In the genomic region with DNA sequence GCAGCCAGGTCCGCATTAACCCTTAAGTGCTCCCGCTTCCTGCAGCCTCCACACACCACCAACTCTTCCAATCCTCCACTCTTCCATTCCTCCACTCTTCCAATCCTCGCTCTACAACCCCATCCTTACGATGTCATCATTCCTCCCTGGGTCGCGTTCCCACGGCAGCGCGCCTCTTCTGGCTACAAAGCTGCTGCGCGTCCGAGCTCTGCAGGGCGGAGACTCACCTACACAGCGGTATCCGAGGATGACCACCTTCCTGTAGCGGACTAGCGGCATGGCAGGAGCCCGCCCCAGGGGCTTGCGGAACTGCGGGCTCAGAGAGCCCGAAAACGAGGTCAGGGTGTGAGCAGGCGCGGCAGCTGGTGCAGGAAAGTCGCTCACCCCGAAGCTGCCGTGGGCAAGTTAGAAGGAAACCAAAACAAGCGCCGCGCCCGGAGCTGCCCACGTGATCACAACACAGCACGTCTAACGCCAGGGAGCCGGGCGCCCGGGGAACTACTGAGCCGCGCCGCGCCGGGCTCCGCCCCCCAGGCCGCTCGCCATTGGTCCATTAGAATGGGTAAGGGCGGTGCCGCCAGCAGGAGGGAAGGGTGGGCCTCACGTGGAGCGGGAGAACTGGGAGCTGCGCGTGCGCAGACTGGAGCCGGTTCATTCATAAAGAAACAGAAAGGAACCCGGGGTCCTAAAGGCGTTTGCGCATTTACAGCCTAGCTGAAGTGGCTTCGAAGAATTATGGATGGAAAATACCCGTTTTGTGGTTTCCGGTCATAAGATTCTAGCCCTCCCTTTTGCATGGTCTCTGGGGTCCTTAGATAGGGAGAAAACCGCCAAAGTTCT, we compare ENCODE assay signal across 8 cellular contexts. TPM values are rescaled to one million over a fixed set of nuclear protein-coding genes. Genes with fewer than 3 reads are reported as not detected.
DNase-seq lines count a peak whose midpoint lies in the region; ATAC-seq, FAIRE-seq and TF ChIP-seq lines count a peak whose summit lies in the region.

A gene with protein sequence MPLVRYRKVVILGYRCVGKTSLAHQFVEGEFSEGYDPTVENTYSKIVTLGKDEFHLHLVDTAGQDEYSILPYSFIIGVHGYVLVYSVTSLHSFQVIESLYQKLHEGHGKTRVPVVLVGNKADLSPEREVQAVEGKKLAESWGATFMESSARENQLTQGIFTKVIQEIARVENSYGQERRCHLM (minus strand): TSS at position 473 of the 840 bp plus-strand sequence. CDS start 194 bp downstream, at position 279.

- H3K27ac ChIP-seq in coronary artery: peak within 1 kb of the TSS; percentile 36 to 63
- peak within 1 kb of the TSS; percentile 54 for H3K27ac ChIP-seq in HepG2 (ENCODE audit: extremely low read length, insufficient read depth, low read length)

- H3K9ac ChIP-seq in HepG2 (ENCODE audit: insufficient read depth, low read depth, low read length): peak within 1 kb of the TSS; percentile 61

- ATAC-seq in GM19351 (IDR thresholded peaks at IDR 0.05; ENCODE audit: unreplicated experiment) (peak; percentile 99), HG03520 (IDR thresholded peaks at IDR 0.05; ENCODE audit: unreplicated experiment) (peak; percentile 96), HepG2 (peak; percentile 99)

- no peaks in the 10 kb centered on the region for H3K27me3 ChIP-seq in HepG2 (ENCODE audit: control insufficient read depth in 1 of 2, insufficient read depth in 2 of 2, low read length in 2 of 2)

- in situ Hi-C loops in HepG2 (cut with HindIII; ENCODE audit: extremely low pct_ligation_motif_present, low pct_unique_long_range_greater_than_20kb): loop anchor here (5.0 kb wide), 1 partner anchor 53 kb away; no protein-coding TSS in a partner anchor

- POLR2A ChIA-PET in HepG2 (lab: Yijun Ruan, JAX): interaction anchor here (0.9 to 2.0 kb wide), 15 partner anchors 8 to 204 kb away, joined by 3 to 25 read pairs (median 5); a partner anchor contains a TSS

- peaks cover 24% of the 10 kb centered on the region for H3K4me1 ChIP-seq in HepG2 (ENCODE audit: insufficient read depth, low read length)

- peaks cover 0 to 1% (median 0%) of the 10 kb centered on the region in 7 donors for H3K9me3 Mint-ChIP-seq in CD14-positive monocyte

- WGBS in HepG2 (ENCODE audit: low lambda C conversion rate): 2% methylated on average over 34 of the region's 60 CpGs

- H3K36me3 ChIP-seq in HepG2 (replicated peaks in 1 of 2; ENCODE audit: control insufficient read depth in 1 of 2, insufficient read depth in 2 of 2, low read length in 2 of 2): no peaks in the 10 kb centered on the region

- DNase-seq in CD14-positive monocyte (ENCODE audit: low spot score) (peak; percentile 98), NCI-H526 (lab: John Stamatoyannopoulos, UW) (peak; percentile 92 to 98), coronary artery (ENCODE audit: low spot score) (peak; percentile 99), HepG2 (ENCODE audit: low spot score) (peak; percentile 94)
- DNase-seq in activated CD4-positive, alpha-beta T cell treated with anti-CD3 and anti-CD28 coated beads for 48 hours: peak; percentile 100
- peak; percentile 99 for DNase-seq in stimulated activated CD4-positive, alpha-beta T cell treated with anti-CD3 and anti-CD28 coated beads, Interleukin-4, amount 100 ng/mL, for 1 hour

- peak within 1 kb of the TSS; percentile 82 for H3K4me3 ChIP-seq in coronary artery
- H3K4me3 ChIP-seq in HepG2 (replicated peaks in 1 of 3; ENCODE audit: insufficient read depth in 1 of 3, low read depth in 2 of 3, low read length in 3 of 3): peak within 1 kb of the TSS; percentile 73 to 85 (median 80)

- H4K20me1 ChIP-seq in HepG2 (ENCODE audit: insufficient read depth, low read length): no peaks in the 10 kb centered on the region

- TF ChIP-seq RAD21 in HepG2 (CRISPR knock-in tag; IDR thresholded peaks at IDR 0.05): 0 out of 2 replicates have a peak, but pooled peaks have one; percentile 11

- H3K4me2 ChIP-seq in HepG2 (ENCODE audit: low read depth, low read length): peak within 1 kb of the TSS; percentile 95

- intact Hi-C loops in CD14-positive monocyte (cut with micrococcal nuclease): loop anchor here in 1 of 2 donors (1.0 to 10.0 kb wide), 2 partner anchors 42 to 275 kb away; a partner anchor contains a TSS
- intact Hi-C loops in HepG2 (cut with micrococcal nuclease; ENCODE audit: unreplicated experiment): no loop called here

- H3K9me3 ChIP-seq in HepG2 (ENCODE audit: low read length): no peaks in the 10 kb centered on the region

- H3K36me3 Mint-ChIP-seq in CD14-positive monocyte: no peaks in the 10 kb centered on the region

- no TSS peak for BruUV-seq in HepG2 (replicated peaks; lab: Mats Ljungman, UMichigan)

- peaks cover 1 to 9% (median 5%) of the 10 kb centered on the region in 3 donors for H3K27me3 Mint-ChIP-seq in CD14-positive monocyte (ENCODE audit: low read depth in 3 of 3)

- peak within 1 kb of the TSS; percentile 77 to 94 (median 91) for H3K27ac Mint-ChIP-seq in CD14-positive monocyte

- peak within 1 kb of the TSS; percentile 51 for H2AFZ ChIP-seq in HepG2 (ENCODE audit: low read length)

- H3K4me3 Mint-ChIP-seq in CD14-positive monocyte: peak within 1 kb of the TSS; percentile 97 to 98

- TF ChIP-seq EP300 in HepG2 (IDR thresholded peaks at IDR 0.05; ENCODE audit: low read depth in 2 of 2, low read length in 2 of 2) (no peak), HepG2 (CRISPR knock-in tag; IDR thresholded peaks at IDR 0.05; ENCODE audit: borderline replicate concordance) (no peak)

- TF ChIP-seq CTCF in CD14-positive monocyte (IDR thresholded peaks at IDR 0.05) (peak; percentile 13), coronary artery (IDR thresholded peaks at IDR 0.05) (no peak), HepG2 (CRISPR knock-in tag; IDR thresholded peaks at IDR 0.05) (peak; percentile 56)

- CTCF ChIA-PET in HepG2 (lab: Yijun Ruan, JAX; ENCODE audit: low intra/inter-chr PET ratio, low total read pairs): no interaction called here

- H3K4me1 Mint-ChIP-seq in CD14-positive monocyte: peaks cover 15% of the 10 kb centered on the region

- peak; percentile 83 for FAIRE-seq in HepG2 (lab: Jason Lieb, UNC)

- TF ChIP-seq POLR2A in HepG2 (IDR thresholded peaks at IDR 0.05; ENCODE audit: insufficient read depth in 1 of 2, low read depth in 2 of 2, low read length in 2 of 2): peak in 1 of 2 experiments; percentile 50; a peak in 2 of 4 replicates

- H3K79me2 ChIP-seq in HepG2 (ENCODE audit: insufficient read depth, low read length): no peaks in the 10 kb centered on the region

TF ChIP-seq in HepG2, 621 proteins besides CTCF, POLR2A, EP300 and RAD21 (continues in another document):
- TF ChIP-seq, protein P1, sequence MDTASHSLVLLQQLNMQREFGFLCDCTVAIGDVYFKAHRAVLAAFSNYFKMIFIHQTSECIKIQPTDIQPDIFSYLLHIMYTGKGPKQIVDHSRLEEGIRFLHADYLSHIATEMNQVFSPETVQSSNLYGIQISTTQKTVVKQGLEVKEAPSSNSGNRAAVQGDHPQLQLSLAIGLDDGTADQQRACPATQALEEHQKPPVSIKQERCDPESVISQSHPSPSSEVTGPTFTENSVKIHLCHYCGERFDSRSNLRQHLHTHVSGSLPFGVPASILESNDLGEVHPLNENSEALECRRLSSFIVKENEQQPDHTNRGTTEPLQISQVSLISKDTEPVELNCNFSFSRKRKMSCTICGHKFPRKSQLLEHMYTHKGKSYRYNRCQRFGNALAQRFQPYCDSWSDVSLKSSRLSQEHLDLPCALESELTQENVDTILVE (CRISPR knock-in tag; IDR thresholded peaks at IDR 0.05): no peak
- TF ChIP-seq TBX2 (CRISPR knock-in tag; IDR thresholded peaks at IDR 0.05; ENCODE audit: borderline replicate concordance) (peak; percentile 69; the same call in 1 of the 2 replicates), NFYC (CRISPR knock-in tag; IDR thresholded peaks at IDR 0.05) (peak; percentile 79)

RNA-seq across cellular contexts. Expression of the gene that starts here (rescaled TPM):
- polyA plus RNA-seq in CD14-positive monocyte (under 1 TPM; 0.17 to 0.50 TPM), HepG2 (2011; rRNA removed) (2.5 and 2.9 TPM in 2 replicates)
- total RNA-seq in HepG2 (2016; rRNA removed; fragmentation: Illumina TruSeq; extraction: Trizol): 1.4 and 1.6 TPM in 2 replicates
- 0.71 and 0.79 TPM in 2 replicates for total RNA-seq in HepG2 (2016; cell fraction: cytosol; rRNA removed; fragmentation: Illumina TruSeq; extraction: Trizol; ENCODE audit: low read depth)
- total RNA-seq in HepG2 (2016; cell fraction: insoluble cytoplasmic fraction; rRNA removed; fragmentation: Illumina TruSeq; extraction: Trizol): 1.5 and 1.9 TPM in 2 replicates
- total RNA-seq in HepG2 (2016; cell fraction: membrane; rRNA removed; fragmentation: Illumina TruSeq; extraction: Trizol): 0.62 and 1.0 TPM in 2 replicates
- total RNA-seq in HepG2 (2016; cell fraction: nucleus; rRNA removed; fragmentation: Illumina TruSeq; extraction: Trizol): 0.75 and 1.0 TPM in 2 replicates
- 2.7 and 2.8 TPM in 2 replicates for polyA plus RNA-seq in HepG2 (2011; cell fraction: cytosol; rRNA removed)
- polyA plus RNA-seq in HepG2 (2011; cell fraction: nucleus; rRNA removed): 2.0 and 2.7 TPM in 2 replicates
- 2.3 and 3.2 TPM in 2 replicates for polyA plus RNA-seq in HepG2 (2012)
- 0.21 and 0.42 TPM in 2 replicates for polyA plus RNA-seq in HepG2 (2016; cell fraction: cytosol; fragmentation: Illumina TruSeq; extraction: Trizol; ENCODE audit: low read depth)
- polyA plus RNA-seq in HepG2 (2016; cell fraction: insoluble cytoplasmic fraction; fragmentation: Illumina TruSeq; extraction: Trizol; ENCODE audit: low read depth): 1.2 and 1.3 TPM in 2 replicates
- polyA plus RNA-seq in HepG2 (2016; cell fraction: membrane; fragmentation: Illumina TruSeq; extraction: Trizol; ENCODE audit: low read depth): 0.52 and 0.79 TPM in 2 replicates
- polyA plus RNA-seq in HepG2 (2016; cell fraction: nucleus; fragmentation: Illumina TruSeq; extraction: Trizol; ENCODE audit: insufficient read depth, low read depth): 1.3 and 1.8 TPM in 2 replicates
- 4.3 TPM in 2 replicates for polyA minus RNA-seq in HepG2 (2011; rRNA and poly(A)+ RNA removed; ENCODE audit: low replicate concordance)
- 0.88 and 0.89 TPM in 2 replicates for polyA minus RNA-seq in HepG2 (2011; cell fraction: cytosol; rRNA and poly(A)+ RNA removed)
- 0.62 and 0.90 TPM in 2 replicates for polyA minus RNA-seq in HepG2 (2011; cell fraction: nucleus; rRNA and poly(A)+ RNA removed)

Comparison
In these comparisons a context has a peak if more than half of its experiments do, and no peak if none do; other contexts are left out.
1. Peak in every context shown above with its lines: DNase-seq, ATAC-seq, H3K4me3 ChIP-seq and H3K27ac ChIP-seq.
2. Peak in DNase-seq in CD14-positive monocyte; RNA of the gene not detected or under 1 TPM.